1 cellular context compared by ENCODE assay signal in the genomic region with DNA sequence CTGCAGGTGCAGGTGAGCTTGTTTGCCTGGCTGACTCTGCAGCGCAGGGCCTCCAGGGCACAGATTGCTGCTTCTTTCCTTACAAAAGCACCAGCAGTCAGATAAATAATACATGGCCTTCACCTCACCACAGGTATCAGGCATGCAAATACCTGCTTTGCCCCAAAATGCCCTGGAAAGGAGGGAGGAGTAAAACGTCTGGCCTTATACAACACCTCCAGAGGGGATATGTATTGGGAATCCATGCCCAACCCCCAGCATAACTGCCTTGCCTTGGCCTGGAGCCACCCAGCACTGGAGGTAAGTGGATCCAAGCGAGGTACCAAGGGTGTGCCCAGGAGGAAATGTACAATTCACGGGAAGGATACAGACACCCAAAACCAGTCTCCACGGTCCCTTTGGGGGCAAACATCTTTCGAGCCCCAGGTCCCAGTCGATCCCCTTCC.
TF ChIP-seq lines count a peak whose summit lies in the region.

No MANE protein-coding gene starts in this region.

TF ChIP-seq in GM23338, 12 proteins besides CTCF, POLR2A, EP300 and RAD21 (continued from another document):
- TF ChIP-seq ZNF462 (CRISPR knock-in tag; IDR thresholded peaks at IDR 0.05) (no peak), REST (IDR thresholded peaks at IDR 0.05; ENCODE audit: unreplicated experiment) (no peak), ZNF114 (CRISPR knock-in tag; IDR thresholded peaks at IDR 0.05) (no peak), ETS1 (IDR thresholded peaks at IDR 0.05) (no peak), JUNB (IDR thresholded peaks at IDR 0.05; ENCODE audit: unreplicated experiment) (no peak)
